In the genomic region with DNA sequence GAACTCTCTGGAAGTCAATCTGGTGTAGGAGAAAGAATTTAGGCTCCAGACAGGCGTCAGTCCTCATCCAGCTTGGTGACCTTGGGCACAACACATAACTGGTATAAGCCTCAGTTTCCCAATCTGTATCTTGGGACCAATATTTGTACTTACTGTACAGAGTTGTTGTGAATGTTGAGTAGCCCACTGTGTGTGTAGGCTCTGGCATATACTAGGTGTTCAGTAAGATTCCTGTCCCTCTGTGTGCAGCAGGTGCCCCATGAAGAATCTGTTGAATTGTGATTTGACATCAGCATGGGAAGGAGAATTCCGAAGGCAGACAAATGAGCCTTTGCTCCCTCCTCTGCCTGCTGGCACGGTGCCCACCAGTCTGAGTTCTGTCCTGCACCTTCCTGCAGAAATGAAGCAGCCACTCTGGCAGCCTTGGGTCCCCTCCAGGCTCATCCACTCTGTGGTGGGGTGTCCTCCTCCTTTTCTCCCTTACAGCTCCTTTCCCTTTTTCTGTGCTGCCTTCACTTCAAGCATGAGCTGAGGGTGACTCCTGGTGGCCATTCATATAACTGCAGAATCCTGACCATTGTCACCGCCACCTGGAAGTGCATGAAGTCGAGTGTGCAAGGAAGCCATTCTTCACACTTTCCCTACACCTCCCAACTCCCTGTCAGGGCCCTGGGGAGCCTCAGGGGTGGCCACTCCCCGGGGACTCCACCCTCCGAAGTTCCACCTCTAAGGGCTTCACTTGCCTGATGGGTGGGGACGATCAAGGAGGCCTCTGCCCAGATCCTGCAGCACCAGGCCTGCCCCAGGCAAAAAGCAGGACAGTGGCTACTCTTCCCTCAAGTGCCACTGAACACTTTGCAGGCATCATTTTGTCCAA, we compare ENCODE assay signal across 9 cellular contexts. TPM values are rescaled to one million over a fixed set of nuclear protein-coding genes. Genes with fewer than 3 reads are reported as not detected.
DNase-seq lines count a peak whose midpoint lies in the region; ATAC-seq, FAIRE-seq and TF ChIP-seq lines count a peak whose summit lies in the region.
"Had no signal": no experiment of that assay in that cellular context is flagged by ENCODE, and none has a peak within 500 bp of the region (broad histone marks: within the 10 kb centered on the region; RNA-seq: fewer than 3 reads in every experiment).

No MANE protein-coding gene starts in this region.

- no peak overlapping the region for H3K27ac Mint-ChIP-seq in natural killer cell treated with Interleukin-12 subunit alpha and Interleukin-12 subunit beta and Interleukin-15 and Interleukin-18, amount 100 ng/mL, for 72 hours

- H3K4me1 ChIP-seq in H1 (replicated peaks in 1 of 4; ENCODE audit: control insufficient read depth in 3 of 4, insufficient read depth in 4 of 4, low read length in 3 of 4) = peaks cover 2 to 18% (median 17%) of the 10 kb centered on the region in 4 experiments
- H3K4me1 ChIP-seq in testis = peaks cover 16% of the 10 kb centered on the region

- H3K9ac ChIP-seq in H1 (replicated peaks in 1 of 4; ENCODE audit: extremely low read depth in 1 of 4, low read depth in 3 of 4, low read length in 3 of 4) = no peak overlapping the region

- intact Hi-C loops in testis (cut with DNase I; ENCODE audit: low total_unique reads) = loop anchor here (10.0 kb wide), 1 partner anchor 414 kb away; no protein-coding TSS in a partner anchor

- H4K20me1 ChIP-seq in H1 (replicated peaks in 1 of 2; ENCODE audit: control insufficient read depth in 1 of 2, insufficient read depth in 2 of 2, low read length in 2 of 2) = no peaks in the 10 kb centered on the region

- peaks cover 0 to 8% (median 2%) of the 10 kb centered on the region in 4 experiments; a peak in 4 of 7 replicates for H3K27me3 ChIP-seq in H1 (replicated peaks in 1 of 4; ENCODE audit: control insufficient read depth in 3 of 4, extremely low read depth in 1 of 4, insufficient read depth in 3 of 4, low read length in 3 of 4)
- H3K27me3 ChIP-seq in testis = no peaks in the 10 kb centered on the region

- peaks cover 5 to 8% of the 10 kb centered on the region in 2 donors for H3K4me1 Mint-ChIP-seq in natural killer cell treated with Interleukin-12 subunit alpha and Interleukin-12 subunit beta and Interleukin-15 and Interleukin-18, amount 100 ng/mL, for 72 hours (ENCODE audit: low read depth in 2 of 2)

- no peak overlapping the region for H2AFZ ChIP-seq in H1 (ENCODE audit: low read length)

- no peak overlapping the region for H3K18ac ChIP-seq in H1 (ENCODE audit: extremely low read depth, low read length)

- H2BK120ac ChIP-seq in H1 (replicated peaks; ENCODE audit: low read depth, low read length) = no peak overlapping the region

- CTCF ChIA-PET in H1 (lab: Charles Lee; ENCODE audit: partially characterized antibody) = interaction anchor here (0.5 to 5.1 kb wide), 87 partner anchors 10 to 479 kb away, joined by 3 to 59 read pairs (median 4); a partner anchor contains a TSS

- WGBS in H1 (ENCODE audit: extremely low coverage in 1 of 2, insufficient coverage in 1 of 2, insufficient read length in 1 of 2, insufficient replicate concordance in 2 of 2, low coverage in 1 of 2, low lambda C conversion rate in 2 of 2, missing lambda C conversion rate in 1 of 2), 2 experiments = 43% methylated on average over 8 of the region's 8 CpGs; no CpG with 5 or more reads in 1 of the 2 experiments
- WGBS in testis, 2 donors = 39 to 46% methylated on average over 8 of the region's 8 CpGs

- TF ChIP-seq CTCF in AG09309 (IDR thresholded peaks at IDR 0.05; ENCODE audit: control insufficient read depth, insufficient read depth, low read depth, low read length, missing control alignments) = peak; percentile 88
- TF ChIP-seq CTCF in H1 (IDR thresholded peaks at IDR 0.05; ENCODE audit: control extremely low read depth in 1 of 3, insufficient read depth in 1 of 3, low read depth in 1 of 3, low read length in 3 of 3) = peak in 2 of 3 experiments; percentile 91 to 96; a peak in 3 of 4 replicates
- TF ChIP-seq CTCF in testis (IDR thresholded peaks at IDR 0.05) = peak; percentile 86 to 97 (median 92)

- H3K4ac ChIP-seq in H1 (replicated peaks; ENCODE audit: insufficient read length, low read depth, low read length) = no peak overlapping the region

- peak; percentile 36 for ATAC-seq in HG03175 (IDR thresholded peaks at IDR 0.05; ENCODE audit: unreplicated experiment)
- ATAC-seq in natural killer cell treated with Interleukin-12 subunit alpha and Interleukin-12 subunit beta and Interleukin-15 and Interleukin-18, amount 100 ng/mL, for 72 hours = peak; percentile 53 to 66
- no peak for ATAC-seq in GM21526 (IDR thresholded peaks at IDR 0.05; ENCODE audit: low FRiP score, unreplicated experiment)

- H3K9me3 Mint-ChIP-seq in natural killer cell treated with Interleukin-12 subunit alpha and Interleukin-12 subunit beta and Interleukin-15 and Interleukin-18, amount 100 ng/mL, for 72 hours = no peaks in the 10 kb centered on the region

- H2BK20ac ChIP-seq in H1 (ENCODE audit: low read length) = no peak overlapping the region

- TF ChIP-seq POLR2A in H1 (IDR thresholded peaks at IDR 0.05; ENCODE audit: control extremely low read depth in 1 of 2, low read depth in 2 of 2, low read length in 2 of 2) = no peak
- no peak for TF ChIP-seq POLR2A in testis (IDR thresholded peaks at IDR 0.05)

- no peak overlapping the region for H3K23ac ChIP-seq in H1 (ENCODE audit: insufficient read length)

- no peak overlapping the region for H3K4me3 ChIP-seq in AG09309 (ENCODE audit: control insufficient read depth, low read depth, low read length)
- no peak overlapping the region for H3K4me3 ChIP-seq in H1 (ENCODE audit: extremely low read depth in 1 of 4, insufficient read depth in 2 of 4, low read depth in 3 of 4, low read length in 4 of 4)
- H3K4me3 ChIP-seq in testis = no peak overlapping the region
- H3K4me3 ChIP-seq: skin epidermis had no signal

- no peak overlapping the region for H2BK12ac ChIP-seq in H1 (ENCODE audit: low read depth, low read length)

- DNase-seq in AG09309 (ENCODE audit: low read depth) = no peak
- peak; percentile 61 to 69 for DNase-seq in activated CD4-positive, alpha-beta T cell treated with anti-CD3 and anti-CD28 coated beads, Interleukin-2, amount 50 U/mL, for 4 hours
- peak in 1 of 2 experiments; percentile 91 for DNase-seq in H1 (ENCODE audit: low read depth in 1 of 2, low spot score in 2 of 2)
- peak; percentile 77 for DNase-seq in natural killer cell treated with Interleukin-12 subunit alpha and Interleukin-12 subunit beta and Interleukin-15 and Interleukin-18, amount 100 ng/mL, for 72 hours (ENCODE audit: low spot score)
- peak; percentile 80 for DNase-seq in testis
- no peak for DNase-seq in DMS114 treated with DMSO at 0.1 percent for 48 hours (lab: John Stamatoyannopoulos, UW; ENCODE audit: unreplicated experiment)

- H3K36me3 ChIP-seq in H1 (ENCODE audit: control insufficient read depth in 2 of 4, insufficient read depth in 4 of 4, low read length in 3 of 4) = no peaks in the 10 kb centered on the region
- H3K36me3 ChIP-seq in testis (ENCODE audit: low read depth, missing control alignments) = no peaks in the 10 kb centered on the region

- H3K36me3 Mint-ChIP-seq in natural killer cell treated with Interleukin-12 subunit alpha and Interleukin-12 subunit beta and Interleukin-15 and Interleukin-18, amount 100 ng/mL, for 72 hours = no peaks in the 10 kb centered on the region

- peaks cover 4% of the 10 kb centered on the region; the same call in 1 of the 2 replicates for H3K23me2 ChIP-seq in H1 (ENCODE audit: low read depth, low read length)

- H3K79me2 ChIP-seq in H1 (ENCODE audit: control insufficient read depth in 1 of 2, insufficient read depth in 2 of 2, low read length in 2 of 2) = no peaks in the 10 kb centered on the region

- H3K9me3 ChIP-seq in H1 (ENCODE audit: insufficient read depth in 2 of 2, low read depth in 1 of 2, low read length in 1 of 2) (no peaks in the 10 kb centered on the region), testis (no peaks in the 10 kb centered on the region)

- H4K5ac ChIP-seq in H1 (ENCODE audit: insufficient read length, low read depth, low read length) = no peak overlapping the region

- TF ChIP-seq EP300 in H1 (IDR thresholded peaks at IDR 0.05; ENCODE audit: borderline replicate concordance in 1 of 2, low read depth in 2 of 2, low read length in 2 of 2) = no peak

- peaks cover 12 to 16% of the 10 kb centered on the region in 2 donors for H3K27me3 Mint-ChIP-seq in natural killer cell treated with Interleukin-12 subunit alpha and Interleukin-12 subunit beta and Interleukin-15 and Interleukin-18, amount 100 ng/mL, for 72 hours

- 0 out of 2 replicates have a peak overlapping the region, but pooled peaks have one; percentile 46 for H2BK15ac ChIP-seq in H1 (ENCODE audit: low read length)

- H4K8ac ChIP-seq in H1 (ENCODE audit: extremely low read depth, insufficient read depth, low read length) = no peak overlapping the region

- no peak overlapping the region for H3K14ac ChIP-seq in H1 (ENCODE audit: insufficient read length)

- H3K56ac ChIP-seq in H1 (replicated peaks; ENCODE audit: insufficient read length, low read depth, low read length) = no peak overlapping the region

- H2BK5ac ChIP-seq in H1 (ENCODE audit: low read depth, low read length) = no peak overlapping the region; the same call in 1 of the 2 replicates

- H3K4me3 Mint-ChIP-seq in natural killer cell treated with Interleukin-12 subunit alpha and Interleukin-12 subunit beta and Interleukin-15 and Interleukin-18, amount 100 ng/mL, for 72 hours = no peak overlapping the region

- FAIRE-seq in H1 (lab: Jason Lieb, UNC) = peak; percentile 72

- H3K4me2 ChIP-seq in H1 (ENCODE audit: insufficient read depth in 1 of 2, low read depth in 2 of 2, low read length in 2 of 2) = no peak overlapping the region

- H3K79me1 ChIP-seq in H1 (ENCODE audit: low read depth, low read length) = no peaks in the 10 kb centered on the region

- no peak overlapping the region for H2AK5ac ChIP-seq in H1 (ENCODE audit: low read depth, low read length)

- no peak overlapping the region for H3K27ac ChIP-seq in H1 (ENCODE audit: low read depth, low read length)
- no peak overlapping the region for H3K27ac ChIP-seq in testis
- H3K27ac ChIP-seq: skin epidermis had no signal

- TF ChIP-seq RAD21 in H1 (IDR thresholded peaks at IDR 0.05 in 1 of 2, conservative IDR thresholded peaks at IDR 0.05 in 1 of 2; ENCODE audit: low read depth in 2 of 2, low read length in 2 of 2) = peak; percentile 98 to 99

- POLR2A ChIA-PET in H1 (lab: Charles Lee; ENCODE audit: partially characterized antibody) = interaction anchor here (0.6 to 1.7 kb wide), 10 partner anchors 64 to 433 kb away, joined by 3 to 5 read pairs (median 4); a partner anchor contains a TSS

- H4K91ac ChIP-seq in H1 (replicated peaks; ENCODE audit: insufficient read length, low read length) = peak overlapping the region; percentile 40

RNA-seq across cellular contexts. Expression of a gene that starts 48.2 kb away (rescaled TPM):
- total RNA-seq in H1 (2021; fragmentation: NEBNext Ultra II Directional; extraction: Animal tissue kit (Norgen Biotek cat#: 25700)) = 81.8 and 82.0 TPM in 2 replicates
- polyA plus RNA-seq in H1 (2011; rRNA removed) = 97.1 and 105 TPM in 2 replicates
- polyA plus RNA-seq in H1 (2011; cell fraction: cytosol; rRNA removed) = 93.0 TPM
- polyA plus RNA-seq in H1 (2011; cell fraction: nucleus; rRNA removed) = 84.9 TPM
- polyA plus RNA-seq in H1 (2012, experiment 1 of 2) = 102 to 123 TPM (median 115 TPM) in 4 replicates
- 122 TPM for polyA plus RNA-seq in H1 (2012, experiment 2 of 2)
- 81.1 TPM for polyA plus RNA-seq in H1 (2013, experiment 1 of 2)
- polyA plus RNA-seq in H1 (2013, experiment 2 of 2) = 86.4 TPM
- 32.7 and 33.0 TPM in 2 replicates for polyA minus RNA-seq in H1 (2011; rRNA and poly(A)+ RNA removed)
- 28.1 TPM for polyA minus RNA-seq in H1 (2011; cell fraction: cytosol; rRNA and poly(A)+ RNA removed)
- polyA minus RNA-seq in H1 (2011; cell fraction: nucleus; rRNA and poly(A)+ RNA removed) = 20.0 TPM
- total RNA-seq in natural killer cell treated with Interleukin-12 subunit alpha and Interleukin-12 subunit beta and Interleukin-15 and Interleukin-18, amount 100 ng/mL, for 72 hours = 10 to 100 TPM; 36.5 to 49.9 TPM
- 10 to 100 TPM; 47.6 to 53.5 TPM for total RNA-seq in testis
- 86.5 TPM for polyA plus RNA-seq in testis (ENCODE audit: insufficient read depth, low read depth, low replicate concordance)

RNA-seq across cellular contexts. Expression of a gene that starts 48.3 kb away (rescaled TPM):
- total RNA-seq in H1 (2021; fragmentation: NEBNext Ultra II Directional; extraction: Animal tissue kit (Norgen Biotek cat#: 25700)) = 60.5 and 61.1 TPM in 2 replicates
- 96.8 and 110 TPM in 2 replicates for polyA plus RNA-seq in H1 (2011; rRNA removed)
- 71.4 TPM for polyA plus RNA-seq in H1 (2011; cell fraction: cytosol; rRNA removed)
- 196 TPM for polyA plus RNA-seq in H1 (2011; cell fraction: nucleus; rRNA removed)
- 37.4 to 68.7 TPM (median 63.1 TPM) in 4 replicates for polyA plus RNA-seq in H1 (2012, experiment 1 of 2)
- 49.0 TPM for polyA plus RNA-seq in H1 (2012, experiment 2 of 2)
- polyA plus RNA-seq in H1 (2013, experiment 1 of 2) = 64.8 TPM
- polyA plus RNA-seq in H1 (2013, experiment 2 of 2) = 66.3 TPM
- polyA minus RNA-seq in H1 (2011; rRNA and poly(A)+ RNA removed) = 116 and 125 TPM in 2 replicates
- polyA minus RNA-seq in H1 (2011; cell fraction: cytosol; rRNA and poly(A)+ RNA removed) = 46.4 TPM
- 41.6 TPM for polyA minus RNA-seq in H1 (2011; cell fraction: nucleus; rRNA and poly(A)+ RNA removed)
- total RNA-seq in natural killer cell treated with Interleukin-12 subunit alpha and Interleukin-12 subunit beta and Interleukin-15 and Interleukin-18, amount 100 ng/mL, for 72 hours = 10 to 100 TPM; 21.2 to 22.2 TPM
- 100 to 1,000 TPM; 139 to 170 TPM for total RNA-seq in testis
- polyA plus RNA-seq in testis (ENCODE audit: insufficient read depth, low read depth, low replicate concordance) = 79.0 TPM

Comparison
In these comparisons a context has a peak if more than half of its experiments do, and no peak if none do; other contexts are left out.
1. DNase-seq: peak in activated CD4-positive, alpha-beta T cell treated with anti-CD3 and anti-CD28 coated beads, Interleukin-2, amount 50 U/mL, for 4 hours (2 of 2), natural killer cell treated with Interleukin-12 subunit alpha and Interleukin-12 subunit beta and Interleukin-15 and Interleukin-18, amount 100 ng/mL, for 72 hours (single experiment) and testis (single experiment); none in AG09309 (single experiment) and DMS114 treated with DMSO at 0.1 percent for 48 hours (single experiment).
2. Peak in every context shown above with its lines, with median percentiles within 50 percentile points of each other: CTCF ChIP-seq.